Comparison of ENCODE assay signal across 9 cellular contexts in genomic region chr17:68199837-68200688, GRCh38. TPM values are rescaled to one million over a fixed set of nuclear protein-coding genes. Genes with fewer than 3 reads are reported as not detected.
DNase-seq lines count a peak whose midpoint lies in the region; ATAC-seq and TF ChIP-seq lines count a peak whose summit lies in the region.
"Had no signal": no experiment of that assay in that cellular context is flagged by ENCODE, and none has a peak within 500 bp of the region (broad histone marks: within the 10 kb centered on the region; RNA-seq: fewer than 3 reads in every experiment).

No MANE protein-coding gene starts in this region.

- no peaks in the 10 kb centered on the region for H3K36me3 ChIP-seq in gastrocnemius medialis

- intact Hi-C loops in gastrocnemius medialis (cut with DNase I; ENCODE audit: low total_unique reads), result loop anchor here (1.0 to 10.0 kb wide), 2 partner anchors 28 to 265 kb away; no protein-coding TSS in a partner anchor

- H3K4me1 ChIP-seq in gastrocnemius medialis, result peaks cover 36 to 40% of the 10 kb centered on the region in 2 donors

- H3K27me3 ChIP-seq in gastrocnemius medialis, result peaks cover 46 to 53% (median 50%) of the 10 kb centered on the region in 3 donors

- H3K4me3 ChIP-seq in epithelial cell of proximal tubule (ENCODE audit: low read depth, low read length) (peak overlapping the region; percentile 34), gastrocnemius medialis (peak overlapping the region; percentile 47 to 59 (median 50))

- peak overlapping the region in 2 of 4 donors; percentile 33 to 34 for H3K27ac ChIP-seq in gastrocnemius medialis
- H3K27ac ChIP-seq: 22Rv1 had no signal

- no peak for TF ChIP-seq CTCF in epithelial cell of proximal tubule (conservative IDR thresholded peaks at IDR 0.05; ENCODE audit: low read depth, low read length)
- TF ChIP-seq CTCF in gastrocnemius medialis (IDR thresholded peaks at IDR 0.05 in 4 of 5, conservative IDR thresholded peaks at IDR 0.05 in 1 of 5), result no peak
- no peak for TF ChIP-seq CTCF in GM13977 (IDR thresholded peaks at IDR 0.05; ENCODE audit: extremely low read depth, insufficient read depth, missing control alignments)

- ATAC-seq in gastrocnemius medialis (no peak), HG02642 (IDR thresholded peaks at IDR 0.05; ENCODE audit: poor library complexity, unreplicated experiment) (no peak)

- in situ Hi-C loops in gastrocnemius medialis (cut with MboI; ENCODE audit: low sequenced_read_pairs in 4 of 4) (loop anchor here in 1 of 4 donors (25.0 kb wide), 1 partner anchor 562 kb away; no protein-coding TSS in a partner anchor), GM13977 (cut with MboI; ENCODE audit: low pct_unique_long_range_greater_than_20kb, low sequenced_read_pairs, unreplicated experiment) (no loop called here)

- no peak for TF ChIP-seq POLR2A in gastrocnemius medialis (IDR thresholded peaks at IDR 0.05)

- DNase-seq in DMS 273 (lab: John Stamatoyannopoulos, UW; ENCODE audit: unreplicated experiment), result peak; percentile 78
- DNase-seq in DMS 273 treated with DMSO at 0.1 percent for 48 hours (lab: John Stamatoyannopoulos, UW), result no peak
- DNase-seq in RPMI8226, result peak; percentile 46
- DNase-seq in epithelial cell of proximal tubule (ENCODE audit: low read depth), result no peak
- DNase-seq in gastrocnemius medialis, result no peak
- no peak for DNase-seq in NCI-H446 (lab: John Stamatoyannopoulos, UW)
- DNase-seq in GM13977 (ENCODE audit: low spot score), result no peak

- no peaks in the 10 kb centered on the region for H3K9me3 ChIP-seq in gastrocnemius medialis

RNA-seq across cellular contexts. Expression of gene AMZ2, which starts 47.8 kb away (rescaled TPM):
- total RNA-seq in epithelial cell of proximal tubule, result 74.5 and 90.0 TPM in 2 replicates
- total RNA-seq in gastrocnemius medialis, result 10 to 100 TPM; 47.6 to 86.9 (median 61.8) TPM

Comparison
In these comparisons a context has a peak if more than half of its experiments do, and no peak if none do; other contexts are left out.
1. DNase-seq: peak in DMS 273 (single experiment) and RPMI8226 (single experiment); none in DMS 273 treated with DMSO at 0.1 percent for 48 hours (single experiment), epithelial cell of proximal tubule (single experiment), gastrocnemius medialis (0 of 2), NCI-H446 (0 of 2) and GM13977 (single experiment).